Comparison of ENCODE assay signal across 1 cellular context in the genomic region with DNA sequence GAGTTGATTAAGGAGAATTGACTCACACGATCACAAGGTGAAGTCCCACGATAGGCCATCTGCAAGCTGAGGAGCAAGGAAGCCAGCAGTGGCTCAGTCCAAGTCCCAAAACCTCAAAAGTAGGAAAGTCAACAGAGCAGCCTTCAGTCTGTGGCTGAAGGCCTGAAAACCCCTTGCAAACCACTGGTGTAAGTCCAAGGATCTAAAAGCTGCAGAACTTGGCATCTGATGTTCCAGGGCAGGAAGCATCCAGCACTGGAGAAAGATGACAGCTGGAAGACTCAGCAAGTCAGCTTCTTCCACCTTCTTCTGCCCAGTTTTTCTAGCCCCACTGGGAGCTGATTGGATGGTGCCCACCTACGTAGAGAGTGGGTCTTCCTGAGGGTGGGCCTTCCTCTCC. TPM values are rescaled to one million over a fixed set of nuclear protein-coding genes. Genes with fewer than 3 reads are reported as not detected.
"Had no signal": no experiment of that assay in that cellular context is flagged by ENCODE, and none has a peak within 500 bp of the region (broad histone marks: within the 10 kb centered on the region; RNA-seq: fewer than 3 reads in every experiment).

No MANE protein-coding gene starts in this region.

RNA-seq across cellular contexts. Expression of a gene that starts 33.4 kb away (rescaled TPM):
- total RNA-seq: liver had no signal
